In the genomic region with DNA sequence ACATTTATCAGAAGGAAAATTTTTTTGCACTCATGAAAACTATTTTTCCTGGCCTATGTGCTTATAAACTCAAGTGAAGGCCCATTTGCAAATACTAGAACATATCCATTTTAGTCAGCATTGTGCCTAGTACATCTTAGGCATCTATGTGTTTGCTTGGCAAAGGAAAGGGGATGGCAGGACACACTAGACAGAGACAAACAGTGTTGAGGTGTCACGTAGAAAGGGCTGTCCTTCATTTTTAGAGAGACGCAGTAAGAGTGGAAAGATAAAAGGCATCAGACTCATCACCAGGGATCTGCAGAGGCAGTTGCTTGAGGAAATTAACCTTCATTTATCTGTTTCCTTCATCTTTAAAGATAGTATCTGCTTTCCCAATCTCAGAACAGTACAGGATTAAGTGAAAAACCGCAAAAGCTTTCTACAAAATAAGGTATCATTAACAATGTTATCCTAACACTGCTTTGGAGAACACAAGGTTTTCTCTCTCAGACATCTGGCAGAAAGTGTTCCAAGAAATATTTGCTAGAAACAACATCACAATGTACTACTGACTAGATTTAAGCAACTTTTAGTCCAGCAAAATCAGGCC, we compare ENCODE assay signal across 8 cellular contexts. TPM values are rescaled to one million over a fixed set of nuclear protein-coding genes. Genes with fewer than 3 reads are reported as not detected.
DNase-seq lines count a peak whose midpoint lies in the region; ATAC-seq and TF ChIP-seq lines count a peak whose summit lies in the region.

No MANE protein-coding gene starts in this region.

- H3K4me1 ChIP-seq in testis: peaks cover 43% of the 10 kb centered on the region

- POLR2A ChIA-PET in activated CD4-positive, alpha-beta T cell treated with anti-CD3 and anti-CD28 coated beads for 36 hours (lab: Charles Lee): no interaction called here

- H3K9me3 ChIP-seq in testis: no peaks in the 10 kb centered on the region

- H3K27ac Mint-ChIP-seq in activated CD4-positive, alpha-beta T cell treated with anti-CD3 and anti-CD28 coated beads for 36 hours: peak overlapping the region; percentile 56
- peak overlapping the region; percentile 99 for H3K27ac Mint-ChIP-seq in activated naive CD8-positive, alpha-beta T cell treated with anti-CD3 and anti-CD28 coated beads for 36 hours

- H3K27me3 Mint-ChIP-seq in activated CD4-positive, alpha-beta T cell treated with anti-CD3 and anti-CD28 coated beads for 36 hours: peaks cover 26% of the 10 kb centered on the region
- H3K27me3 Mint-ChIP-seq in activated naive CD8-positive, alpha-beta T cell treated with anti-CD3 and anti-CD28 coated beads for 36 hours: peaks cover 18% of the 10 kb centered on the region

- no peaks in the 10 kb centered on the region for H3K27me3 ChIP-seq in testis

- intact Hi-C loops in activated CD4-positive, alpha-beta T cell treated with anti-CD3 and anti-CD28 coated beads for 36 hours (cut with DNase I, micrococcal nuclease): loop anchor here in 1 of 2 experiments (5.0 to 10.0 kb wide), 3 partner anchors 854 to 1994 kb away; partner anchors contain the start of genes CDKN1B and CLEC2B
- intact Hi-C loops in testis (cut with DNase I; ENCODE audit: low total_unique reads): loop anchor here (10.0 kb wide), 1 partner anchor 106 kb away; the partner anchor contains the start of gene MAGOHB

- peak overlapping the region; percentile 91 for H3K4me3 Mint-ChIP-seq in activated CD4-positive, alpha-beta T cell treated with anti-CD3 and anti-CD28 coated beads for 36 hours
- H3K4me3 Mint-ChIP-seq in activated naive CD8-positive, alpha-beta T cell treated with anti-CD3 and anti-CD28 coated beads for 36 hours: peak overlapping the region; percentile 99

- H3K9me3 Mint-ChIP-seq in activated CD4-positive, alpha-beta T cell treated with anti-CD3 and anti-CD28 coated beads for 36 hours (ENCODE audit: low read depth): no peaks in the 10 kb centered on the region
- no peaks in the 10 kb centered on the region for H3K9me3 Mint-ChIP-seq in activated naive CD8-positive, alpha-beta T cell treated with anti-CD3 and anti-CD28 coated beads for 36 hours

- no peak for TF ChIP-seq POLR2A in testis (IDR thresholded peaks at IDR 0.05)

- H3K36me3 ChIP-seq in testis (ENCODE audit: low read depth, missing control alignments): no peaks in the 10 kb centered on the region

- CTCF ChIA-PET in activated CD4-positive, alpha-beta T cell treated with anti-CD3 and anti-CD28 coated beads for 36 hours (lab: Charles Lee): no interaction called here

- 4 to 7% methylated on average over 3 of the region's 3 CpGs for WGBS in testis, 2 donors

- no peak for ATAC-seq in activated CD4-positive, alpha-beta T cell treated with anti-CD3 and anti-CD28 coated beads for 36 hours
- ATAC-seq in HG02973 (IDR thresholded peaks at IDR 0.05; ENCODE audit: unreplicated experiment): no peak

- in situ Hi-C loops in G401 (cut with HindIII; ENCODE audit: low sequenced_read_pairs): no loop called here

- TF ChIP-seq CTCF in testis (IDR thresholded peaks at IDR 0.05): no peak

- H3K27ac ChIP-seq in testis: peak overlapping the region; percentile 94 to 98

- no peak for DNase-seq in activated CD4-positive, alpha-beta T cell treated with anti-CD3 and anti-CD28 coated beads for 36 hours
- no peak for DNase-seq in activated CD4-positive, alpha-beta T cell treated with anti-CD3 and anti-CD28 coated beads for 48 hours
- no peak for DNase-seq in activated naive CD8-positive, alpha-beta T cell treated with anti-CD3 and anti-CD28 coated beads for 36 hours
- peak; percentile 36 for DNase-seq in iris pigment epithelial cell (ENCODE audit: low read depth)
- DNase-seq in testis: no peak
- DNase-seq in Ammon's horn (ENCODE audit: low spot score): no peak
- no peak for DNase-seq in G401 (ENCODE audit: low spot score)

- H3K4me1 Mint-ChIP-seq in activated CD4-positive, alpha-beta T cell treated with anti-CD3 and anti-CD28 coated beads for 36 hours: peaks cover 32% of the 10 kb centered on the region
- H3K4me1 Mint-ChIP-seq in activated naive CD8-positive, alpha-beta T cell treated with anti-CD3 and anti-CD28 coated beads for 36 hours: peaks cover 54% of the 10 kb centered on the region

- H3K4me3 ChIP-seq in testis: peak overlapping the region; percentile 83 to 84

- H3K36me3 Mint-ChIP-seq in activated CD4-positive, alpha-beta T cell treated with anti-CD3 and anti-CD28 coated beads for 36 hours (ENCODE audit: low read depth): peaks cover 34% of the 10 kb centered on the region
- H3K36me3 Mint-ChIP-seq in activated naive CD8-positive, alpha-beta T cell treated with anti-CD3 and anti-CD28 coated beads for 36 hours: peaks cover 51% of the 10 kb centered on the region

RNA-seq across cellular contexts. Expression of gene YBX3, which starts 2.1 kb away (rescaled TPM):
- total RNA-seq in activated CD4-positive, alpha-beta T cell treated with anti-CD3 and anti-CD28 coated beads for 36 hours: 100 to 1,000 TPM; 157 to 175 TPM
- 100 to 1,000 TPM; 276 to 279 TPM for total RNA-seq in activated naive CD8-positive, alpha-beta T cell treated with anti-CD3 and anti-CD28 coated beads for 36 hours
- 100 to 1,000 TPM; 493 to 511 TPM for total RNA-seq in testis
- 1,385 TPM for polyA plus RNA-seq in testis (ENCODE audit: insufficient read depth, low read depth, low replicate concordance)
- 138 and 218 TPM in 2 replicates for total RNA-seq in G401 (2014; rRNA removed; shearing (Covaris generic))

RNA-seq across cellular contexts. Expression of gene STYK1, which starts 47.2 kb away (rescaled TPM):
- not detected for total RNA-seq in activated CD4-positive, alpha-beta T cell treated with anti-CD3 and anti-CD28 coated beads for 36 hours
- total RNA-seq in activated naive CD8-positive, alpha-beta T cell treated with anti-CD3 and anti-CD28 coated beads for 36 hours: under 1 TPM; 0.46 to 0.56 TPM
- total RNA-seq in testis: under 1 TPM; 0.24 to 0.50 TPM
- 0.26 TPM for polyA plus RNA-seq in testis (ENCODE audit: insufficient read depth, low read depth, low replicate concordance)
- not detected in 2 replicates for total RNA-seq in G401 (2014; rRNA removed; shearing (Covaris generic))
